Comparison of ENCODE assay signal across 1 cellular context in genomic region chr1:32426489-32427255, GRCh38.
A peak's percentile ranks its signal among the peaks of the same experiment; 100 is the strongest.
TF ChIP-seq lines count a peak whose summit lies in the region.

No MANE protein-coding gene starts in this region.

TF ChIP-seq in HEK293, 187 proteins besides CTCF, POLR2A, EP300 and RAD21 (continued from another document):
- TF ChIP-seq KLF17 (tag by site-specific recombination; IDR thresholded peaks at IDR 0.05) (no peak), ZBTB6 (tag by site-specific recombination; IDR thresholded peaks at IDR 0.05) (peak; percentile 84), ZNF335 (tag by site-specific recombination; conservative IDR thresholded peaks at IDR 0.05) (peak; percentile 68), ZNF341 (tag by site-specific recombination; IDR thresholded peaks at IDR 0.05; ENCODE audit: low read depth) (peak; percentile 93), KLF16 (tag by site-specific recombination; IDR thresholded peaks at IDR 0.05) (0 out of 2 replicates have a peak, but pooled peaks have one; percentile 23), ZNF174 (tag by site-specific recombination; IDR thresholded peaks at IDR 0.05) (no peak), ZNF76 (tag by site-specific recombination; IDR thresholded peaks at IDR 0.05; ENCODE audit: borderline replicate concordance, low read depth) (0 out of 2 replicates have a peak, but pooled peaks have one; percentile 20), ZFHX2 (tag by site-specific recombination; conservative IDR thresholded peaks at IDR 0.05) (peak; percentile 46; the same call in 1 of the 2 replicates), ZNF610 (tag by site-specific recombination; IDR thresholded peaks at IDR 0.05; ENCODE audit: borderline replicate concordance) (no peak), GLIS2 (tag by site-specific recombination; IDR thresholded peaks at IDR 0.05) (peak; percentile 15; the same call in 1 of the 2 replicates), TSHZ1 (tag by site-specific recombination; IDR thresholded peaks at IDR 0.05; ENCODE audit: borderline replicate concordance) (no peak), SP2 (tag by site-specific recombination; IDR thresholded peaks at IDR 0.05) (peak; percentile 47), SETDB1 (IDR thresholded peaks at IDR 0.05; ENCODE audit: insufficient read length, low read length) (no peak), PATZ1 (tag by site-specific recombination; IDR thresholded peaks at IDR 0.05) (peak; percentile 33; the same call in 1 of the 2 replicates), REST (tag by site-specific recombination; IDR thresholded peaks at IDR 0.05) (no peak), KLF9 (tag by site-specific recombination; IDR thresholded peaks at IDR 0.05; ENCODE audit: low read depth) (peak; percentile 66), ZBTB17 (tag by site-specific recombination; IDR thresholded peaks at IDR 0.05) (peak; percentile 71), ZNF639 (tag by site-specific recombination; IDR thresholded peaks at IDR 0.05) (no peak)
